ENCODE assay signal across 23 cellular contexts in the genomic region with DNA sequence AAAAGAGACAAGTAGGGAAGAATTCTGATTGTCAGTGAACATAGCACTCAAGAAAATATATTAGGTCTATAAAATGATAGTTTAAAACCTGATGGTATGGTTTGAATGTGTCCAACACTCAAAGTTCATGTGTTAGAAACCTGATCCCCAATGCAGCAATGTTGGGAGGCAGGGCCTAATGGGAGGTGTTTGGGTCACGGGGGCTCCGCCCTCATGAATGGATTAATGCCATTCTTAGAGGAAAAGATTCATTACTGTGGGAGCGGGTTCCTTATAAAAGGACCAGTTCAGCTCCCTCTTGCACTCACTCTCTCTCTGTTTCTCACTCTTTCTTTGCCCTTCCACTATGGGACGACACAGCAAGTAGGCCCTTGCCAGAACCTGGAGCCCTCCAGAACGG. TPM values are rescaled to one million over a fixed set of nuclear protein-coding genes. Genes with fewer than 3 reads are reported as not detected.
DNase-seq lines count a peak whose midpoint lies in the region; ATAC-seq, FAIRE-seq and TF ChIP-seq lines count a peak whose summit lies in the region.
"Had no signal": no experiment of that assay in that cellular context is flagged by ENCODE, and none has a peak within 500 bp of the region (broad histone marks: within the 10 kb centered on the region; RNA-seq: fewer than 3 reads in every experiment).

No MANE protein-coding gene starts in this region.

- TF ChIP-seq EP300 in H1 (IDR thresholded peaks at IDR 0.05; ENCODE audit: borderline replicate concordance in 1 of 2, low read depth in 2 of 2, low read length in 2 of 2) = no peak

- H3K14ac ChIP-seq in H1 (ENCODE audit: insufficient read length) = no peak overlapping the region

- H3K23ac ChIP-seq in H1 (ENCODE audit: insufficient read length) = no peak overlapping the region

- in situ Hi-C loops in mammary epithelial cell (cut with MboI; ENCODE audit: low sequenced_read_pairs in 2 of 2) = no loop called here

- H3K27me3 ChIP-seq in mammary epithelial cell (ENCODE audit: insufficient read depth, low read length) (peaks cover 2% of the 10 kb centered on the region), H1 (replicated peaks in 1 of 4; ENCODE audit: control insufficient read depth in 3 of 4, extremely low read depth in 1 of 4, insufficient read depth in 3 of 4, low read length in 3 of 4) (no peaks in the 10 kb centered on the region), iPS-18a (ENCODE audit: control insufficient read depth, insufficient read depth, low read length) (no peaks in the 10 kb centered on the region)
- H3K27me3 ChIP-seq: SJSA1 had no signal

- H2BK120ac ChIP-seq in H1 (replicated peaks; ENCODE audit: low read depth, low read length) = no peak overlapping the region

- H4K20me1 ChIP-seq in mammary epithelial cell (ENCODE audit: insufficient read depth, low read length) = no peaks in the 10 kb centered on the region
- H4K20me1 ChIP-seq in H1 (replicated peaks in 1 of 2; ENCODE audit: control insufficient read depth in 1 of 2, insufficient read depth in 2 of 2, low read length in 2 of 2) = no peaks in the 10 kb centered on the region

- H3K9ac ChIP-seq in mammary epithelial cell (ENCODE audit: insufficient read depth, low read length) (no peak overlapping the region), H1 (replicated peaks in 1 of 4; ENCODE audit: extremely low read depth in 1 of 4, low read depth in 3 of 4, low read length in 3 of 4) (no peak overlapping the region), iPS-18a (ENCODE audit: low read length) (no peak overlapping the region)

- no peak overlapping the region for H4K5ac ChIP-seq in H1 (ENCODE audit: insufficient read length, low read depth, low read length)

- H2BK20ac ChIP-seq in H1 (ENCODE audit: low read length) = no peak overlapping the region

- POLR2A ChIA-PET in MCF 10A (lab: Yijun Ruan, JAX) = no interaction called here
- POLR2A ChIA-PET in H1 (lab: Charles Lee; ENCODE audit: partially characterized antibody) = interaction anchor here (0.7 to 1.4 kb wide), 4 partner anchors 8 to 253 kb away, joined by 3 to 5 read pairs (median 4); no protein-coding TSS in a partner anchor

- DNase-seq in MCF 10A (ENCODE audit: unreplicated experiment) (peak; percentile 5), mammary epithelial cell (no peak), H1 (ENCODE audit: low read depth in 1 of 2, low spot score in 2 of 2) (no peak), sciatic nerve (ENCODE audit: low spot score) (peak; percentile 12), pons (ENCODE audit: low spot score) (no peak)
- no peak for DNase-seq in effector CD4-positive, alpha-beta T cell
- DNase-seq: AML-193; Calu3; CD8-positive, alpha-beta memory T cell; GDM1; MV-4-11; NCI-H1105 treated with DMSO at 0.1 percent for 48 hours; NCI-H2029 treated with DMSO at 0.1 percent for 48 hours; NCI-H446 treated with DMSO at 0.1 percent for 48 hours had no signal

- H2BK15ac ChIP-seq in H1 (ENCODE audit: low read length) = peak overlapping the region; percentile 73

- H3K79me1 ChIP-seq in H1 (ENCODE audit: low read depth, low read length) = no peaks in the 10 kb centered on the region

- no peaks in the 10 kb centered on the region for H3K4me1 Mint-ChIP-seq in MCF 10A (ENCODE audit: insufficient read depth, unreplicated experiment)
- H3K4me1 Mint-ChIP-seq: CD8-positive, alpha-beta memory T cell had no signal

- H3K4ac ChIP-seq in H1 (replicated peaks; ENCODE audit: insufficient read length, low read depth, low read length) = no peak overlapping the region

- H3K4me2 ChIP-seq in mammary epithelial cell (ENCODE audit: insufficient read depth, low read depth, low read length) = no peak overlapping the region
- 0 out of 4 replicates have a peak overlapping the region, but pooled peaks of 1 of the 2 experiments have one; percentile 20 for H3K4me2 ChIP-seq in H1 (ENCODE audit: insufficient read depth in 1 of 2, low read depth in 2 of 2, low read length in 2 of 2)

- H3K79me2 ChIP-seq in mammary epithelial cell (ENCODE audit: insufficient read depth, low read length) (no peaks in the 10 kb centered on the region), H1 (ENCODE audit: control insufficient read depth in 1 of 2, insufficient read depth in 2 of 2, low read length in 2 of 2) (no peaks in the 10 kb centered on the region)

- TF ChIP-seq CTCF in MCF 10A (IDR thresholded peaks at IDR 0.05; ENCODE audit: unreplicated experiment) (no peak), mammary epithelial cell (conservative IDR thresholded peaks at IDR 0.05 in 1 of 2, IDR thresholded peaks at IDR 0.05 in 1 of 2; ENCODE audit: extremely low read depth in 1 of 2, insufficient read depth in 1 of 2, low read depth in 1 of 2, low read length in 2 of 2) (no peak), H1 (IDR thresholded peaks at IDR 0.05; ENCODE audit: control extremely low read depth in 1 of 3, insufficient read depth in 1 of 3, low read depth in 1 of 3, low read length in 3 of 3) (no peak)

- H3K27me3 Mint-ChIP-seq in MCF 10A (ENCODE audit: insufficient read depth, unreplicated experiment) = no peaks in the 10 kb centered on the region

- peak overlapping the region; percentile 60; the same call in 1 of the 2 replicates for H2BK5ac ChIP-seq in H1 (ENCODE audit: low read depth, low read length)

- H3K27ac Mint-ChIP-seq in MCF 10A (ENCODE audit: low read depth, unreplicated experiment) = no peak overlapping the region

- H2AK5ac ChIP-seq in H1 (ENCODE audit: low read depth, low read length) = no peak overlapping the region

- H3K18ac ChIP-seq in H1 (ENCODE audit: extremely low read depth, low read length) = no peak overlapping the region

- TF ChIP-seq RAD21 in H1 (IDR thresholded peaks at IDR 0.05 in 1 of 2, conservative IDR thresholded peaks at IDR 0.05 in 1 of 2; ENCODE audit: low read depth in 2 of 2, low read length in 2 of 2) = no peak

- H3K23me2 ChIP-seq in H1 (ENCODE audit: low read depth, low read length) = no peaks in the 10 kb centered on the region

- H3K4me3 ChIP-seq in mammary epithelial cell (replicated peaks in 1 of 3; ENCODE audit: insufficient read depth in 1 of 3, low read depth in 2 of 3, low read length in 3 of 3) = no peak overlapping the region
- no peak overlapping the region for H3K4me3 ChIP-seq in H1 (ENCODE audit: extremely low read depth in 1 of 4, insufficient read depth in 2 of 4, low read depth in 3 of 4, low read length in 4 of 4)
- H3K4me3 ChIP-seq in iPS-18a (ENCODE audit: low read length) = peak overlapping the region; percentile 5
- H3K4me3 ChIP-seq: SJSA1 had no signal

- no peak overlapping the region for H3K56ac ChIP-seq in H1 (replicated peaks; ENCODE audit: insufficient read length, low read depth, low read length)

- H3K4me1 ChIP-seq in mammary epithelial cell (ENCODE audit: insufficient read depth, low read length) = no peaks in the 10 kb centered on the region
- H3K4me1 ChIP-seq in H1 (replicated peaks in 1 of 4; ENCODE audit: control insufficient read depth in 3 of 4, insufficient read depth in 4 of 4, low read length in 3 of 4) = peaks cover 4 to 17% (median 7%) of the 10 kb centered on the region in 4 experiments
- H3K4me1 ChIP-seq in iPS-18a (ENCODE audit: control insufficient read depth, low read depth, low read length) = peaks cover 28% of the 10 kb centered on the region
- H3K4me1 ChIP-seq: SJSA1 had no signal

- H3K36me3 ChIP-seq in mammary epithelial cell (ENCODE audit: insufficient read depth, low read length) = no peaks in the 10 kb centered on the region
- H3K36me3 ChIP-seq in H1 (ENCODE audit: control insufficient read depth in 2 of 4, insufficient read depth in 4 of 4, low read length in 3 of 4) = no peaks in the 10 kb centered on the region
- H3K36me3 ChIP-seq in iPS-18a (ENCODE audit: control insufficient read depth, low read depth, low read length) = no peaks in the 10 kb centered on the region
- H3K36me3 ChIP-seq: SJSA1 had no signal

- CTCF ChIA-PET in MCF 10A (lab: Yijun Ruan, JAX) (interaction anchor here (0.7 to 1.4 kb wide), 2 partner anchors 9 to 16 kb away, joined by 4 read pairs; no protein-coding TSS in a partner anchor), mammary epithelial cell (lab: Charles Lee; ENCODE audit: low non-redundant PET) (no interaction called here), H1 (lab: Charles Lee; ENCODE audit: partially characterized antibody) (interaction anchor here (1.0 to 1.7 kb wide), 3 partner anchors 9 to 95 kb away, joined by 3 to 4 read pairs (median 4); no protein-coding TSS in a partner anchor)

- FAIRE-seq in H1 (lab: Jason Lieb, UNC) = peak; percentile 73
- FAIRE-seq: HTR-8/SVneo, RCC 7860 had no signal

- TF ChIP-seq POLR2A in H1 (IDR thresholded peaks at IDR 0.05; ENCODE audit: control extremely low read depth in 1 of 2, low read depth in 2 of 2, low read length in 2 of 2) = no peak

- intact Hi-C loops in MCF 10A (cut with micrococcal nuclease) = no loop called here
- intact Hi-C loops in mammary epithelial cell (cut with micrococcal nuclease) = no loop called here
- intact Hi-C loops in sciatic nerve (cut with DNase I) = no loop called here

- H4K91ac ChIP-seq in H1 (replicated peaks; ENCODE audit: insufficient read length, low read length) = no peak overlapping the region

- H3K4me3 Mint-ChIP-seq in MCF 10A (ENCODE audit: unreplicated experiment) = no peak overlapping the region
- H3K4me3 Mint-ChIP-seq: CD8-positive, alpha-beta memory T cell had no signal

- no peaks in the 10 kb centered on the region for H3K36me3 Mint-ChIP-seq in MCF 10A (ENCODE audit: insufficient read depth, unreplicated experiment)

- H2BK12ac ChIP-seq in H1 (ENCODE audit: low read depth, low read length) = no peak overlapping the region

- ATAC-seq in sciatic nerve = no peak
- no peak for ATAC-seq in HG03378 (IDR thresholded peaks at IDR 0.05; ENCODE audit: unreplicated experiment)
- ATAC-seq: Right ventricle myocardium inferior had no signal

- no TSS peak for BruUV-seq in MCF 10A (replicated peaks; lab: Mats Ljungman, UMichigan)
- BruUV-seq in mammary epithelial cell (replicated peaks; lab: Mats Ljungman, UMichigan) = no TSS peak

- WGBS in mammary epithelial cell (ENCODE audit: low coverage, missing lambda C conversion rate) = 92% methylated on average over 5 of the region's 5 CpGs
- 79% methylated on average over 5 of the region's 5 CpGs; no CpG with 5 or more reads in 1 of the 2 experiments for WGBS in H1 (ENCODE audit: extremely low coverage in 1 of 2, insufficient coverage in 1 of 2, insufficient read length in 1 of 2, insufficient replicate concordance in 2 of 2, low coverage in 1 of 2, low lambda C conversion rate in 2 of 2, missing lambda C conversion rate in 1 of 2), 2 experiments

- no peak overlapping the region for H3K27ac ChIP-seq in mammary epithelial cell (ENCODE audit: insufficient read depth, low read depth, low read length)
- H3K27ac ChIP-seq in H1 (ENCODE audit: low read depth, low read length) = no peak overlapping the region
- H3K27ac ChIP-seq in iPS-18a (ENCODE audit: low read length) = no peak overlapping the region
- H3K27ac ChIP-seq: C4-2B, SJSA1 had no signal

- no peak overlapping the region for H2AFZ ChIP-seq in mammary epithelial cell (ENCODE audit: low read depth, low read length)
- no peak overlapping the region for H2AFZ ChIP-seq in H1 (ENCODE audit: low read length)

- H4K8ac ChIP-seq in H1 (ENCODE audit: extremely low read depth, insufficient read depth, low read length) = no peak overlapping the region

- dilution Hi-C loops in mammary epithelial cell (cut with HindIII; ENCODE audit: low sequenced_read_pairs) = no loop called here

- H3K9me3 Mint-ChIP-seq in MCF 10A (ENCODE audit: unreplicated experiment) = no peaks in the 10 kb centered on the region
- H3K9me3 Mint-ChIP-seq: CD8-positive, alpha-beta memory T cell had no signal

- H3K9me3 ChIP-seq in mammary epithelial cell (replicated peaks; ENCODE audit: insufficient read depth, low read length) (no peaks in the 10 kb centered on the region), H1 (ENCODE audit: insufficient read depth in 2 of 2, low read depth in 1 of 2, low read length in 1 of 2) (no peaks in the 10 kb centered on the region), iPS-18a (ENCODE audit: control insufficient read depth, low read depth, low read length) (no peaks in the 10 kb centered on the region)
- H3K9me3 ChIP-seq: SJSA1 had no signal

RNA-seq across cellular contexts. Expression of gene SLC47A1, which starts 41.5 kb away (rescaled TPM):
- total RNA-seq in MCF 10A (2022) (1.1 TPM in 1 of 2 replicates, not detected in the other), mammary epithelial cell (1 to 10 TPM in 1 of 2 donors, under 1 TPM in 1; 0.50 to 2.4 TPM), sciatic nerve (8.0 TPM)
- polyA plus RNA-seq in mammary epithelial cell (0.37 TPM), H1 (2011; rRNA removed) (3.6 and 4.0 TPM in 2 replicates)
- not detected for polyA minus RNA-seq in mammary epithelial cell
- 1.5 and 2.2 TPM in 2 replicates for total RNA-seq in H1 (2021; fragmentation: NEBNext Ultra II Directional; extraction: Animal tissue kit (Norgen Biotek cat#: 25700))
- polyA plus RNA-seq in H1 (2011; cell fraction: cytosol; rRNA removed) = 1.7 TPM
- polyA plus RNA-seq in H1 (2011; cell fraction: nucleus; rRNA removed) = 3.6 TPM
- 1.2 to 1.9 TPM (median 1.4 TPM) in 4 replicates for polyA plus RNA-seq in H1 (2012, experiment 1 of 2)
- 0.91 TPM for polyA plus RNA-seq in H1 (2012, experiment 2 of 2)
- polyA plus RNA-seq in H1 (2013, experiment 1 of 2) = 2.6 TPM
- 2.2 TPM for polyA plus RNA-seq in H1 (2013, experiment 2 of 2)
- polyA minus RNA-seq in H1 (2011; rRNA and poly(A)+ RNA removed) = 4.5 and 5.5 TPM in 2 replicates
- polyA minus RNA-seq in H1 (2011; cell fraction: cytosol; rRNA and poly(A)+ RNA removed) = 3.0 TPM
- polyA minus RNA-seq in H1 (2011; cell fraction: nucleus; rRNA and poly(A)+ RNA removed) = 0.60 TPM
- total RNA-seq: Calu3, IMR-90, OCI-LY7, SJSA1 had no signal
- polyA plus RNA-seq: IMR-90 had no signal

Comparison
In these comparisons a context has a peak if more than half of its experiments do, and no peak if none do; other contexts are left out.
1. DNase-seq: peak in MCF 10A (single experiment) and sciatic nerve (single experiment); none in mammary epithelial cell (single experiment), H1 (0 of 2), effector CD4-positive, alpha-beta T cell (single experiment) and pons (single experiment).